Comparison of ENCODE assay signal across 15 cellular contexts in the genomic region with DNA sequence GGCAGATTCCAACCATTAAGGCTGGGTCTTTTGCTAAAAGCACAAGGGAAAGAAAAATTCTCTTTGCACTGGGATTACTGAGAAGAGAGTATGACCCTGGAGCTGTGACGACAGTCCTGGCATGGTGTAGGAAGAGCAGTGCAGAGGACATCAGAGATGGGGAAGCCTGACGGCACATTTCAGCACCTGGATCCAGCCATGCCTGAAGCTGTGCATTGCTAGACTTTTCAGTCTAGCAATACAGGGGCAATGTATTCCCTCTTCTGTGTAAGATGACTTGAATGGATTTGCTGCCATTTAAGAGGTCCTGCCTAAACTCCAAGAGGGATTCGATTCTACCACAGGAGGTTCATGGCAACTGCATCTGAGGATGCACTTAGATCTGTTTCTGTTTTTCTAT. TPM values are rescaled to one million over a fixed set of nuclear protein-coding genes. Genes with fewer than 3 reads are reported as not detected.
DNase-seq lines count a peak whose midpoint lies in the region; ATAC-seq and TF ChIP-seq lines count a peak whose summit lies in the region.
"Had no signal": no experiment of that assay in that cellular context is flagged by ENCODE, and none has a peak within 500 bp of the region (broad histone marks: within the 10 kb centered on the region; RNA-seq: fewer than 3 reads in every experiment).

No MANE protein-coding gene starts in this region.

- H3K27ac Mint-ChIP-seq in activated T-helper 17 cell treated with anti-CD3 and anti-CD28 coated beads, Interleukin-2, amount 50 U/mL, for 72 hours = peak overlapping the region; percentile 54
- H3K27ac Mint-ChIP-seq in nephron progenitor cell = peak overlapping the region; percentile 95
- H3K27ac Mint-ChIP-seq: B cell had no signal

- H3K9me3 ChIP-seq in cardiac muscle cell (ENCODE audit: low read depth) (no peaks in the 10 kb centered on the region), uterus (no peaks in the 10 kb centered on the region)

- no peak for DNase-seq in cardiac muscle cell (ENCODE audit: low read depth in 1 of 2, low spot score in 1 of 2)
- no peak for DNase-seq in left ventricle myocardium superior
- no peak for DNase-seq in nephron progenitor cell
- no peak for DNase-seq in uterus
- DNase-seq in SK-N-DZ (ENCODE audit: low spot score) = no peak
- DNase-seq in activated naive CD4-positive, alpha-beta T cell treated with anti-CD3 and anti-CD28 coated beads, Interleukin-2, amount 50 U/mL, for 16 hours = no peak
- DNase-seq: NCI-H1105; NCI-H2081; NCI-H2171 treated with DMSO at 0.1 percent for 48 hours; NCI-H748 treated with DMSO at 0.1 percent for 48 hours; NK-92 treated with Interleukin-12 subunit alpha and Interleukin-12 subunit beta, amount 100 ng/mL, for 24 hours had no signal

- no peak overlapping the region for H3K4me3 Mint-ChIP-seq in activated T-helper 17 cell treated with anti-CD3 and anti-CD28 coated beads, Interleukin-2, amount 50 U/mL, for 72 hours
- no peak overlapping the region for H3K4me3 Mint-ChIP-seq in nephron progenitor cell
- H3K4me3 Mint-ChIP-seq: B cell, H9 had no signal

- H3K4me1 ChIP-seq in cardiac muscle cell (ENCODE audit: low read depth) = peaks cover 26% of the 10 kb centered on the region
- no peaks in the 10 kb centered on the region for H3K4me1 ChIP-seq in uterus

- no peaks in the 10 kb centered on the region for H3K9me3 Mint-ChIP-seq in activated T-helper 17 cell treated with anti-CD3 and anti-CD28 coated beads, Interleukin-2, amount 50 U/mL, for 72 hours
- no peaks in the 10 kb centered on the region for H3K9me3 Mint-ChIP-seq in nephron progenitor cell
- H3K9me3 Mint-ChIP-seq: H9 had no signal

- H3K27ac ChIP-seq in cardiac muscle cell (peak overlapping the region; percentile 74), uterus (peak overlapping the region; percentile 38 to 66)

- H3K36me3 Mint-ChIP-seq in activated T-helper 17 cell treated with anti-CD3 and anti-CD28 coated beads, Interleukin-2, amount 50 U/mL, for 72 hours (ENCODE audit: low read depth) = peaks cover 46% of the 10 kb centered on the region
- H3K36me3 Mint-ChIP-seq in nephron progenitor cell (ENCODE audit: low read depth) = peaks cover 18% of the 10 kb centered on the region

- H3K27me3 Mint-ChIP-seq in activated T-helper 17 cell treated with anti-CD3 and anti-CD28 coated beads, Interleukin-2, amount 50 U/mL, for 72 hours = no peaks in the 10 kb centered on the region
- peaks cover 6% of the 10 kb centered on the region for H3K27me3 Mint-ChIP-seq in nephron progenitor cell (ENCODE audit: low read depth, poor library complexity)
- H3K27me3 Mint-ChIP-seq: B cell had no signal

- TF ChIP-seq CTCF in cardiac muscle cell (IDR thresholded peaks at IDR 0.05; ENCODE audit: low read depth, low read length) (no peak), nephron progenitor cell (IDR thresholded peaks at IDR 0.05) (no peak), uterus (IDR thresholded peaks at IDR 0.05) (no peak)

- intact Hi-C loops in left ventricle myocardium superior (cut with micrococcal nuclease) (no loop called here), uterus (cut with DNase I; ENCODE audit: low total_unique reads) (no loop called here)

- no peak for TF ChIP-seq POLR2A in uterus (IDR thresholded peaks at IDR 0.05)

- H3K4me3 ChIP-seq in cardiac muscle cell (no peak overlapping the region), uterus (no peak overlapping the region)

- H3K4me1 Mint-ChIP-seq in activated T-helper 17 cell treated with anti-CD3 and anti-CD28 coated beads, Interleukin-2, amount 50 U/mL, for 72 hours = no peaks in the 10 kb centered on the region
- H3K4me1 Mint-ChIP-seq in nephron progenitor cell = peaks cover 39% of the 10 kb centered on the region

- H3K27me3 ChIP-seq in cardiac muscle cell = no peaks in the 10 kb centered on the region
- H3K27me3 ChIP-seq in uterus = no peaks in the 10 kb centered on the region

- peaks cover 23% of the 10 kb centered on the region for H3K36me3 ChIP-seq in cardiac muscle cell
- no peaks in the 10 kb centered on the region for H3K36me3 ChIP-seq in uterus

- ATAC-seq in left ventricle myocardium superior (no peak), GM21528 (IDR thresholded peaks at IDR 0.05; ENCODE audit: low FRiP score, unreplicated experiment) (no peak)
- ATAC-seq in activated T-helper 17 cell treated with anti-CD3 and anti-CD28 coated beads, Interleukin-2, amount 50 U/mL, for 72 hours (replicated peaks) = no peak

RNA-seq across cellular contexts. Expression of a gene that starts 12.3 kb away (rescaled TPM):
- total RNA-seq in cardiac muscle cell (48.0 and 57.5 TPM in 2 replicates), left ventricle myocardium superior (14.8 TPM), uterus (100 to 1,000 TPM in 1 of 4 donors, 10 to 100 TPM in 3; 16.8 to 138 (median 61.6) TPM)
- 28.8 and 40.3 TPM in 2 replicates for polyA plus RNA-seq in cardiac muscle cell
- 10 to 100 TPM; 17.4 to 35.2 TPM for total RNA-seq in activated T-helper 17 cell treated with anti-CD3 and anti-CD28 coated beads, Interleukin-2, amount 50 U/mL, for 72 hours
- 60.7 and 72.9 TPM in 2 replicates for polyA plus RNA-seq in SK-N-DZ (2014; cell fraction: cytosol; rRNA removed)
- 207 and 213 TPM in 2 replicates for polyA plus RNA-seq in SK-N-DZ (2014; cell fraction: nucleus; rRNA removed)

RNA-seq across cellular contexts. Expression of a gene that starts 36.7 kb away (rescaled TPM):
- total RNA-seq in cardiac muscle cell (72.2 and 113 TPM in 2 replicates), left ventricle myocardium superior (37.1 TPM), uterus (1,000 to 10,000 TPM in 1 of 4 donors, 100 to 1,000 TPM in 1, 10 to 100 TPM in 2; 58.8 to 2,513 (median 108) TPM)
- polyA plus RNA-seq in cardiac muscle cell = 63.6 and 64.5 TPM in 2 replicates
- 100 to 1,000 TPM in 1 of 2 donors, 10 to 100 TPM in 1; 96.5 to 116 TPM for total RNA-seq in activated T-helper 17 cell treated with anti-CD3 and anti-CD28 coated beads, Interleukin-2, amount 50 U/mL, for 72 hours
- polyA plus RNA-seq in SK-N-DZ (2014; cell fraction: cytosol; rRNA removed) = 42.5 and 59.5 TPM in 2 replicates
- polyA plus RNA-seq in SK-N-DZ (2014; cell fraction: nucleus; rRNA removed) = 155 and 275 TPM in 2 replicates

RNA-seq across cellular contexts. Expression of a gene that starts 50.2 kb away (rescaled TPM):
- total RNA-seq in cardiac muscle cell = 110 and 115 TPM in 2 replicates
- 108 and 144 TPM in 2 replicates for polyA plus RNA-seq in cardiac muscle cell
- 434 TPM for total RNA-seq in left ventricle myocardium superior
- total RNA-seq in activated T-helper 17 cell treated with anti-CD3 and anti-CD28 coated beads, Interleukin-2, amount 50 U/mL, for 72 hours = 100 to 1,000 TPM; 130 to 188 TPM
- 100 to 1,000 TPM in 3 of 4 donors, 10 to 100 TPM in 1; 94.7 to 874 (median 439) TPM for total RNA-seq in uterus
- 48.1 and 55.0 TPM in 2 replicates for polyA plus RNA-seq in SK-N-DZ (2014; cell fraction: cytosol; rRNA removed)
- 63.1 and 73.0 TPM in 2 replicates for polyA plus RNA-seq in SK-N-DZ (2014; cell fraction: nucleus; rRNA removed)
